9 cellular contexts compared by ENCODE assay signal in the genomic region with DNA sequence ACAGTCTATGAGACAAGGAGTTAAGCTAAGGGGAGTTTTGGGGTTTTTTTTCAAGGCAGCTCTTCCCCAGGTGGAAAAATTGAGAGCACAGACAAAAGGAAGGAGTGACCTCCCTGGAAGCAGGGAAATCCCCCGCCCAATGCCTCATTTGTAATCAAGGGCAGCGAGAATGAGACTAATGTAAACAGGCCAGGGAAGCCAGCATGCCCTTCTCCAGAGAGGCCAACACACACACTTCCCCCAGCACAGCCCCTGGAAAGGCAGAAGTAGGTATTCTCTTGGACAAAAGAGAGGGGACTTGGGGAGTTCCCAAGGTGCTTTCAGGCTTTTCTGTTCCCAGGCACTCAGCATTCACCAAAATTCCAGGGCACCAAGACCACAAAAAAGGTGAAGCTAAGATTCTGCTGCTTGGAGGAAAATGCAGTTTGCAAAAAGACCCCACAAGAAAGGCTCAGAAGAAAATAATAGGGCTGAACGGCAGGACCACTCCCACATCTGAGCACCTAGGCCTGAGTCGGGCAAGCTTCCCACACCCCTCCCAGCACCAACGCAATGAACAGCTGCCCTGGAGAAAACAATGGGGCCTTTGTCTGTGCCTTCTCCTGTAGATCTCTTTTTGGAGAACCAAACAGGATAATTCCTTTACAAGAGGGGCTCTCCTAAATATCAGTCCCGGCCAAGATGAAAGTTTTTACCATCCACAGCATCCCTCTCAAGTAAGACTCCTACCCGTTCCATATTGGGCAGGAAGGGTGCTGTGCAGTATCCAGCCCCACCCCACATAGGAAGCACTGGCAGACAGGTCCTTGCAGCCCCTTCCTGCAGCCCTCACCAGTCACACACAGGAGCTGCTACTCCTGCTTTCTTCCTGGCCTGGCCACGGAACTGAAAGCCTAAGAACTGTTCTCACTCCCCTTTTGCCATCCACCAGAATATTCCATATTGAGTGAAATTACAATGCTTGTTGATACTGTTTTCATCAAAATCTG.
DNase-seq lines count a peak whose midpoint lies in the region; ATAC-seq and TF ChIP-seq lines count a peak whose summit lies in the region.
"Had no signal": no experiment of that assay in that cellular context is flagged by ENCODE, and none has a peak within 500 bp of the region (broad histone marks: within the 10 kb centered on the region; RNA-seq: fewer than 3 reads in every experiment).

No MANE protein-coding gene starts in this region.

- H3K27me3 Mint-ChIP-seq in Calu3 (ENCODE audit: unreplicated experiment) (no peaks in the 10 kb centered on the region), osteocyte (ENCODE audit: unreplicated experiment) (no peaks in the 10 kb centered on the region), T-cell (peaks cover 26 to 27% of the 10 kb centered on the region in 2 donors)

- POLR2A ChIA-PET in T-cell (lab: Charles Lee) = no interaction called here

- ATAC-seq in HG03442 (IDR thresholded peaks at IDR 0.05; ENCODE audit: unreplicated experiment) (no peak), T-cell (replicated peaks in 1 of 4) (no peak)

- H3K36me3 ChIP-seq in fibroblast of lung (ENCODE audit: control insufficient read depth, insufficient read depth, low read length) = no peaks in the 10 kb centered on the region

- peak overlapping the region; percentile 94 for H3K27ac Mint-ChIP-seq in Calu3 (ENCODE audit: unreplicated experiment)
- peak overlapping the region; percentile 81 for H3K27ac Mint-ChIP-seq in osteocyte (ENCODE audit: unreplicated experiment)
- H3K27ac Mint-ChIP-seq in T-cell = no peak overlapping the region
- H3K27ac Mint-ChIP-seq: dendritic cell treated with granulocyte-macrophage colony-stimulating factor and Interleukin-4, amounts not matched to agents 40 ng/mL and 50 ng/mL, for 4 days had no signal

- no peak for TF ChIP-seq CTCF in Calu3 (IDR thresholded peaks at IDR 0.05; ENCODE audit: unreplicated experiment)
- TF ChIP-seq CTCF in fibroblast of lung (conservative IDR thresholded peaks at IDR 0.05 in 1 of 2, IDR thresholded peaks at IDR 0.05 in 1 of 2; ENCODE audit: low read depth in 1 of 2, low read length in 2 of 2) = no peak
- TF ChIP-seq CTCF in osteocyte (IDR thresholded peaks at IDR 0.05) = no peak

- peak overlapping the region; percentile 43 for H3K4me3 Mint-ChIP-seq in Calu3 (ENCODE audit: low read depth, unreplicated experiment)
- H3K4me3 Mint-ChIP-seq in osteocyte (ENCODE audit: unreplicated experiment) = no peak overlapping the region
- no peak overlapping the region for H3K4me3 Mint-ChIP-seq in T-cell
- H3K4me3 Mint-ChIP-seq: dendritic cell treated with granulocyte-macrophage colony-stimulating factor and Interleukin-4, amounts not matched to agents 40 ng/mL and 50 ng/mL, for 4 days had no signal

- H3K4me1 Mint-ChIP-seq in Calu3 (ENCODE audit: low read depth, unreplicated experiment) (peaks cover 37% of the 10 kb centered on the region), osteocyte (ENCODE audit: unreplicated experiment) (peaks cover 66% of the 10 kb centered on the region), T-cell (no peaks in the 10 kb centered on the region)

- no peaks in the 10 kb centered on the region for H3K9me3 ChIP-seq in fibroblast of lung (ENCODE audit: control insufficient read depth, insufficient read depth, low read depth, low read length)

- H2AFZ ChIP-seq in fibroblast of lung (ENCODE audit: low read length) = no peak overlapping the region

- H3K9me3 Mint-ChIP-seq in Calu3 (ENCODE audit: low read depth, unreplicated experiment) (no peaks in the 10 kb centered on the region), osteocyte (ENCODE audit: unreplicated experiment) (no peaks in the 10 kb centered on the region), T-cell (no peaks in the 10 kb centered on the region)
- H3K9me3 Mint-ChIP-seq: dendritic cell treated with granulocyte-macrophage colony-stimulating factor and Interleukin-4, amounts not matched to agents 40 ng/mL and 50 ng/mL, for 4 days had no signal

- H3K27me3 ChIP-seq in fibroblast of lung (ENCODE audit: control insufficient read depth, insufficient read depth, low read length) = no peaks in the 10 kb centered on the region

- no peaks in the 10 kb centered on the region for H4K20me1 ChIP-seq in fibroblast of lung (ENCODE audit: control insufficient read depth, extremely low read depth, insufficient read depth, low read length)

- peak overlapping the region; percentile 11 for H3K4me2 ChIP-seq in fibroblast of lung (ENCODE audit: extremely low read depth, insufficient read depth, low read length)

- H3K27ac ChIP-seq in fibroblast of lung (ENCODE audit: insufficient read depth, low read length) = no peak overlapping the region

- peak; percentile 67 for DNase-seq in Calu3
- DNase-seq in NCI-H146 treated with DMSO at 0.1 percent for 48 hours (lab: John Stamatoyannopoulos, UW; ENCODE audit: unreplicated experiment) = peak; percentile 58
- peak; percentile 26 to 71 for DNase-seq in fibroblast of lung (ENCODE audit: low read depth in 2 of 2)
- DNase-seq in osteocyte (ENCODE audit: extremely low spot score, unreplicated experiment) = no peak
- DNase-seq in CD1c-positive myeloid dendritic cell (ENCODE audit: extremely low spot score) = no peak
- no peak for DNase-seq in T-helper 1 cell
- DNase-seq in T-cell = no peak

- H3K4me3 ChIP-seq in fibroblast of lung (replicated peaks in 1 of 4; ENCODE audit: control extremely low read depth in 1 of 4, insufficient read depth in 1 of 4, low read depth in 3 of 4, low read length in 4 of 4) = no peak overlapping the region

- H3K79me2 ChIP-seq in fibroblast of lung (ENCODE audit: control insufficient read depth, insufficient read depth, low read length) = peaks cover 20% of the 10 kb centered on the region

- BruUV-seq in Calu3 (replicated peaks; lab: Mats Ljungman, UMichigan) = no TSS peak

- H3K9ac ChIP-seq in fibroblast of lung (ENCODE audit: insufficient read depth, low read length) = no peak overlapping the region

- intact Hi-C loops in Calu3 (cut with micrococcal nuclease; ENCODE audit: unreplicated experiment) = no loop called here

- CTCF ChIA-PET in Calu3 (lab: Charles Lee) (interaction anchor here (0.5 to 2.1 kb wide), 5 partner anchors 27 to 1345 kb away, joined by 4 to 7 read pairs (median 4); a partner anchor contains a TSS), T-cell (lab: Charles Lee) (no interaction called here)

- peaks cover 18% of the 10 kb centered on the region for H3K4me1 ChIP-seq in fibroblast of lung (ENCODE audit: control insufficient read depth, extremely low read depth, insufficient read depth, low read length)

- H3K36me3 Mint-ChIP-seq in Calu3 (ENCODE audit: insufficient read depth, unreplicated experiment) (peaks cover 5% of the 10 kb centered on the region), osteocyte (ENCODE audit: unreplicated experiment) (peaks cover 20% of the 10 kb centered on the region), T-cell (no peaks in the 10 kb centered on the region)

Comparison
In these comparisons a context has a peak if more than half of its experiments do, and no peak if none do; other contexts are left out.
1. DNase-seq: peak in Calu3 (single experiment), NCI-H146 treated with DMSO at 0.1 percent for 48 hours (single experiment) and fibroblast of lung (2 of 2); none in osteocyte (single experiment), CD1c-positive myeloid dendritic cell (single experiment), T-helper 1 cell (0 of 5) and T-cell (0 of 34).
2. H3K27ac Mint-ChIP-seq: peak in Calu3 (single experiment) and osteocyte (single experiment); none in T-cell (0 of 2).